1 cellular context compared by ENCODE assay signal in genomic region chrX:111869639-111870034, GRCh38.
TF ChIP-seq lines count a peak whose summit lies in the region.

No MANE protein-coding gene starts in this region.

TF ChIP-seq in SK-N-SH treated with all-trans-retinoic acid at 6 μM for 48 hours, 23 proteins besides CTCF, POLR2A, EP300 and RAD21:
- TF ChIP-seq TSHZ2 (CRISPR knock-in tag; IDR thresholded peaks at IDR 0.05) (no peak), BACH2 (CRISPR knock-in tag; IDR thresholded peaks at IDR 0.05; ENCODE audit: borderline replicate concordance) (no peak), ZC3H10 (CRISPR knock-in tag; IDR thresholded peaks at IDR 0.05) (no peak)
